In the genomic region with DNA sequence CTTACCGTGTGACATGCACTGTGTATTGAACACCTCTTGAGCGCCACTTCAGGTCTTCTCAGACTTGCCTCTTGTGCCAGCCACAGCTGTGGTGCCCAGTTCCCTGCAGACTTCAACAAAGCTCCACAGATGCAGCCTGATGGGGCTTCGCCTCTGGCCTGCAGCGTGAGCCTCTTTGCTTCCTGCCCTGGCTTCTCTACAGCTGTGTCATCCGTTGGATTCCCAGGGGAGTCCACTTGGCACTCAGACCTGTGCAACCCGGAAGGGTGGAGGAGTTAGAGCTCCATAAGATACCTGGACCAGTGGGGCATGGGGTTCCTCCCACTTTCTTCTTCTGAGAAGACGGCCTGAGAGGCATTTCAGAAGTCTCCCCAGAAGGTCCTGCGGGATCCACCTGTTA, we compare ENCODE assay signal across 26 cellular contexts.
DNase-seq lines count a peak whose midpoint lies in the region; ATAC-seq and TF ChIP-seq lines count a peak whose summit lies in the region.
"Had no signal": no experiment of that assay in that cellular context is flagged by ENCODE, and none has a peak within 500 bp of the region (broad histone marks: within the 10 kb centered on the region; RNA-seq: fewer than 3 reads in every experiment).

No MANE protein-coding gene starts in this region.

- H3K9me3 ChIP-seq in HEK293 (ENCODE audit: control insufficient read depth, insufficient read depth, low read depth, low read length) = no peaks in the 10 kb centered on the region
- H3K9me3 ChIP-seq: gastrocnemius medialis, SJCRH30, thyroid gland had no signal

- H3K4me1 Mint-ChIP-seq in stimulated activated naive B cell treated with anti-CD40 and anti-IgM and Interleukin-4, amounts not matched to agents 10 μg/mL and 1 μg/mL and 100 μg/mL, for 72 hours = no peaks in the 10 kb centered on the region

- CTCF ChIA-PET in HEK293 (lab: Yijun Ruan, JAX) = interaction anchor here (1.1 to 2.0 kb wide), 2 partner anchors 22 to 171 kb away, joined by 3 to 5 read pairs; no protein-coding TSS in a partner anchor

- peak; percentile 42 to 74 for ATAC-seq in stimulated activated naive B cell treated with anti-CD40 and anti-IgM and Interleukin-4, amounts not matched to agents 10 μg/mL and 1 μg/mL and 100 μg/mL, for 72 hours (replicated peaks)
- ATAC-seq in HG03565 (IDR thresholded peaks at IDR 0.05; ENCODE audit: unreplicated experiment) = no peak
- no peak for ATAC-seq in HG03139 (IDR thresholded peaks at IDR 0.05; ENCODE audit: unreplicated experiment)
- ATAC-seq: activated CD8-positive, alpha-beta memory T cell treated with anti-CD3 and anti-CD28 coated beads, Interleukin-2, amount 10 ng/mL, durations not matched to agents 7 days and 5 days; activated T-cell treated with anti-CD3 and anti-CD28 coated beads, Interleukin-2, amount 50 U/mL, for 72 hours; gastrocnemius medialis; left cardiac atrium had no signal

- POLR2A ChIA-PET in HEK293 (lab: Yijun Ruan, JAX) = no interaction called here

- H3K27ac Mint-ChIP-seq in stimulated activated naive B cell treated with anti-CD40 and anti-IgM and Interleukin-4, amounts not matched to agents 10 μg/mL and 1 μg/mL and 100 μg/mL, for 72 hours = no peak overlapping the region
- H3K27ac Mint-ChIP-seq: activated B cell treated with CpG ODN at 0.5 μM for 24 hours; activated CD8-positive, alpha-beta memory T cell treated with anti-CD3 and anti-CD28 coated beads, Interleukin-2, amount 10 ng/mL, durations not matched to agents 7 days and 5 days; activated T-cell treated with anti-CD3 and anti-CD28 coated beads, Interleukin-2, amount 50 U/mL, for 72 hours; nephron progenitor cell had no signal

- peaks cover 7 to 8% of the 10 kb centered on the region in 2 donors for H3K9me3 Mint-ChIP-seq in stimulated activated naive B cell treated with anti-CD40 and anti-IgM and Interleukin-4, amounts not matched to agents 10 μg/mL and 1 μg/mL and 100 μg/mL, for 72 hours

- no peak overlapping the region for H3K4me3 Mint-ChIP-seq in stimulated activated naive B cell treated with anti-CD40 and anti-IgM and Interleukin-4, amounts not matched to agents 10 μg/mL and 1 μg/mL and 100 μg/mL, for 72 hours
- H3K4me3 Mint-ChIP-seq: activated B cell treated with CpG ODN at 0.5 μM for 24 hours; activated CD8-positive, alpha-beta memory T cell treated with anti-CD3 and anti-CD28 coated beads, Interleukin-2, amount 10 ng/mL, durations not matched to agents 7 days and 5 days; activated T-cell treated with anti-CD3 and anti-CD28 coated beads, Interleukin-2, amount 50 U/mL, for 72 hours; central memory CD8-positive, alpha-beta T cell; nephron progenitor cell had no signal

- H3K4me1 ChIP-seq in HEK293 (ENCODE audit: control insufficient read depth, insufficient read depth, low read length) = no peaks in the 10 kb centered on the region
- H3K4me1 ChIP-seq: gastrocnemius medialis, SJCRH30, stomach, thyroid gland had no signal

- DNase-seq in NCI-H2029 (lab: John Stamatoyannopoulos, UW) (peak; percentile 56), NCI-H2029 treated with DMSO at 0.1 percent for 48 hours (lab: John Stamatoyannopoulos, UW) (no peak), NCI-H510A (lab: John Stamatoyannopoulos, UW) (peak; percentile 81)
- peak; percentile 7 for DNase-seq in stimulated activated naive B cell treated with anti-CD40 and anti-IgM and Interleukin-4, amounts not matched to agents 10 μg/mL and 1 μg/mL and 100 μg/mL, for 72 hours
- DNase-seq in activated T-cell treated with anti-CD3 and anti-CD28 coated beads, Interleukin-2, amount 50 U/mL, for 48 hours = no peak
- DNase-seq: activated B cell treated with CpG ODN at 0.5 μM for 24 hours; activated CD4-positive, alpha-beta T cell treated with anti-CD3 and anti-CD28 coated beads, Interleukin-2, amount 50 U/mL, for 1 hour; activated CD8-positive, alpha-beta memory T cell treated with anti-CD3 and anti-CD28 coated beads, Interleukin-2, amount 10 ng/mL, durations not matched to agents 7 days and 5 days; activated naive CD4-positive, alpha-beta T cell; activated T-cell treated with anti-CD3 and anti-CD28 coated beads, Interleukin-2, amount 50 U/mL, for 72 hours; COR-L47; gastrocnemius medialis; hippocampal formation; left cardiac atrium; NCI-H1694 treated with DMSO at 0.1 percent for 48 hours; NCI-H2227 treated with DMSO at 0.1 percent for 48 hours; nephron progenitor cell; NK-92 treated with Interleukin-12 subunit alpha and Interleukin-12 subunit beta, amount 100 ng/mL, for 24 hours; stomach; thyroid gland had no signal

- H3K27me3 Mint-ChIP-seq in stimulated activated naive B cell treated with anti-CD40 and anti-IgM and Interleukin-4, amounts not matched to agents 10 μg/mL and 1 μg/mL and 100 μg/mL, for 72 hours = peaks cover 10 to 23% of the 10 kb centered on the region in 2 donors

- H3K36me3 ChIP-seq in HEK293 (ENCODE audit: control insufficient read depth in 2 of 2, insufficient read depth in 1 of 2, low read length in 2 of 2) = no peaks in the 10 kb centered on the region
- H3K36me3 ChIP-seq: gastrocnemius medialis, SJCRH30, stomach, thyroid gland had no signal

- no peak for TF ChIP-seq CTCF in HEK293 (tag by site-specific recombination; IDR thresholded peaks at IDR 0.05)

- H3K36me3 Mint-ChIP-seq in stimulated activated naive B cell treated with anti-CD40 and anti-IgM and Interleukin-4, amounts not matched to agents 10 μg/mL and 1 μg/mL and 100 μg/mL, for 72 hours = peaks cover 0 to 7% of the 10 kb centered on the region in 2 donors
- H3K36me3 Mint-ChIP-seq: activated CD8-positive, alpha-beta memory T cell treated with anti-CD3 and anti-CD28 coated beads, Interleukin-2, amount 10 ng/mL, durations not matched to agents 7 days and 5 days had no signal

- H3K4me3 ChIP-seq in HEK293 (ENCODE audit: low read depth, low read length) = no peak overlapping the region
- H3K4me3 ChIP-seq: gastrocnemius medialis, SJCRH30, skin epidermis, stomach, thyroid gland had no signal

- H3K27ac ChIP-seq in HEK293 (ENCODE audit: extremely low read depth, low read depth, low read length) = no peak overlapping the region
- H3K27ac ChIP-seq: gastrocnemius medialis, SJCRH30, skin epidermis, stomach, thyroid gland had no signal

TF ChIP-seq in HEK293, 187 proteins besides CTCF, POLR2A, EP300 and RAD21:
- TF ChIP-seq SCRT2 (tag by site-specific recombination; IDR thresholded peaks at IDR 0.05) (peak; percentile 66), ZBTB44 (tag by site-specific recombination; IDR thresholded peaks at IDR 0.05) (no peak), ZNF248 (tag by site-specific recombination; IDR thresholded peaks at IDR 0.05) (no peak), ZBTB48 (tag by site-specific recombination; IDR thresholded peaks at IDR 0.05) (no peak), ZNF148 (tag by site-specific recombination; IDR thresholded peaks at IDR 0.05; ENCODE audit: borderline replicate concordance) (no peak)

Comparison
In these comparisons a context has a peak if more than half of its experiments do, and no peak if none do; other contexts are left out.
1. DNase-seq: peak in NCI-H2029 (single experiment), NCI-H510A (single experiment) and stimulated activated naive B cell treated with anti-CD40 and anti-IgM and Interleukin-4, amounts not matched to agents 10 μg/mL and 1 μg/mL and 100 μg/mL, for 72 hours (single experiment); none in NCI-H2029 treated with DMSO at 0.1 percent for 48 hours (single experiment) and activated T-cell treated with anti-CD3 and anti-CD28 coated beads, Interleukin-2, amount 50 U/mL, for 48 hours (0 of 2).
2. ATAC-seq: peak in stimulated activated naive B cell treated with anti-CD40 and anti-IgM and Interleukin-4, amounts not matched to agents 10 μg/mL and 1 μg/mL and 100 μg/mL, for 72 hours (2 of 2); none in HG03565 (single experiment) and HG03139 (single experiment).